In the genomic region with DNA sequence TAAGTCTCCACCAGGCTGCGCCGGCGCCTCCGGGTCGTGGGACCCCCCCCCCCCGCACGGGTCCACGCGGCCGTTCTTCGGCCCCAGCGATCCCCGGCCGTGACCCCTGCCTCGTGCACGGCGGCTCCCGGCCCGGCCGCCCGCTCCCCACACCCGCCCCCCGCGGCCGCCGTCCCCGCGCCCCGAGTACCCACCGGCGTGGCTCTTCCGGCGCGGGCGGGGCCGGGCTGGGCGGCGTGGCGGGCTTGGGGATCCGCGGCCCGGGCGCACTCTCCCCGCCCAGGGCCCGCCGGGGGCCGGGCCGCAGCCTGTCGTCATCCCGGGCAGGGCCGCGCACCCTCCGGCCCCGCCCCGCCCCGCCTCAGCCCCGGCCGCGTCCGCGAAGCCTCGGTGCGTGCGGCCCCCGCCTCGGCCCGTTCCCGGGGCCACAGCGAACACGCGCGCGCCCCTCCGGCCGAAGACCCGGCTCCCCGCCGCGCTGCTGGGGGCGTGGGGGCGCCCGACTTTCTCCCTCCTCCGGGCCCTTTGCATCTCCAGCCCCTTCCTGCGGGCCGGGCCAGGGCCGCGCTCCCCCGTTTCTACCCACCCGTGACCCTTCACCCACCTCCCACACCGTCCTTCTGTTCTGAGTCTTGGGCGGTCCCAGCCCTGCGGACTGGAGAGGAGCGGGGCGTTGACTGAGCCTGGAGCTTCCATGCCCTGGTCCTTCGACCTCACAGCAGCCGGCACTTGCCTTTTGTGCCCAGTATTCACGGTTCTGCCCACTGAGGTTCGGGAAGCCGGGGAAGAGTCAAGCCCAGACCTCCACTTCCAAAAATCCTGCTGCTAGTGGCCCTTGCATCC, we compare ENCODE assay signal across 8 cellular contexts. TPM values are rescaled to one million over a fixed set of nuclear protein-coding genes. Genes with fewer than 3 reads are reported as not detected.
A peak's percentile ranks its signal among the peaks of the same experiment; 100 is the strongest.
DNase-seq lines count a peak whose midpoint lies in the region; ATAC-seq and TF ChIP-seq lines count a peak whose summit lies in the region.

No MANE protein-coding gene starts in this region.

- intact Hi-C loops in breast epithelium (cut with DNase I; ENCODE audit: low total_unique reads) (no loop called here), spleen (cut with DNase I; ENCODE audit: low total_unique reads) (no loop called here)

- DNase-seq in NCI-H510A treated with DMSO at 0.1 percent for 48 hours (lab: John Stamatoyannopoulos, UW) (peak; percentile 9), NCI-H510A (lab: John Stamatoyannopoulos, UW) (no peak), RWPE1 (ENCODE audit: low spot score) (peak; percentile 75), breast epithelium (ENCODE audit: low spot score in 2 of 2) (peak in 1 of 2 donors; percentile 37), islet precursor cell (peak; percentile 68), spleen (peak; percentile 92)

- H3K27me3 ChIP-seq in breast epithelium (no peaks in the 10 kb centered on the region), spleen (replicated peaks in 1 of 7) (peaks cover 0 to 34% (median 0%) of the 10 kb centered on the region in 7 donors)

- peak overlapping the region; percentile 67 to 83 (median 76) for H3K4me3 ChIP-seq in breast epithelium
- H3K4me3 ChIP-seq in spleen: peak overlapping the region; percentile 47 to 86 (median 67)

- ATAC-seq in HG02678 (IDR thresholded peaks at IDR 0.05; ENCODE audit: unreplicated experiment): peak; percentile 53
- ATAC-seq in GM21737 (IDR thresholded peaks at IDR 0.05; ENCODE audit: unreplicated experiment): no peak

- WGBS in spleen, 5 donors: 1 to 8% (median 3%) methylated on average over 26 to 99 of the region's 99 CpGs

- H3K9me3 ChIP-seq in breast epithelium: no peaks in the 10 kb centered on the region
- no peaks in the 10 kb centered on the region for H3K9me3 ChIP-seq in spleen

- peak overlapping the region; percentile 97 for H3K27ac ChIP-seq in RWPE1
- H3K27ac ChIP-seq in breast epithelium: peak overlapping the region; percentile 90 to 96
- peak overlapping the region; percentile 78 to 96 (median 90) for H3K27ac ChIP-seq in spleen

- POLR2A ChIA-PET in RWPE1 (lab: Yijun Ruan, JAX; ENCODE audit: low non-redundant PET): interaction anchor here (0.7 kb wide), 1 partner anchor 11 kb away, joined by 3 read pairs; no protein-coding TSS in a partner anchor

- H3K36me3 ChIP-seq in breast epithelium: no peaks in the 10 kb centered on the region
- H3K36me3 ChIP-seq in spleen: peaks cover 0 to 25% (median 15%) of the 10 kb centered on the region in 6 donors

- H3K4me1 ChIP-seq in breast epithelium: peaks cover 19 to 21% of the 10 kb centered on the region in 2 donors
- peaks cover 44 to 71% (median 62%) of the 10 kb centered on the region in 6 donors for H3K4me1 ChIP-seq in spleen

- TF ChIP-seq POLR2A in breast epithelium (IDR thresholded peaks at IDR 0.05) (peak; percentile 9), spleen (IDR thresholded peaks at IDR 0.05) (no peak)

- TF ChIP-seq CTCF in RWPE1 (conservative IDR thresholded peaks at IDR 0.05; ENCODE audit: low read depth) (no peak), breast epithelium (IDR thresholded peaks at IDR 0.05) (no peak), spleen (IDR thresholded peaks at IDR 0.05 in 8 of 11, conservative IDR thresholded peaks at IDR 0.05 in 3 of 11) (no peak)

- CTCF ChIA-PET in RWPE1 (lab: Yijun Ruan, JAX): interaction anchor here (1.5 kb wide), 1 partner anchor 24 kb away, joined by 6 read pairs; no protein-coding TSS in a partner anchor

RNA-seq across cellular contexts. Expression of a gene that starts 0.9 kb away (rescaled TPM):
- total RNA-seq in breast epithelium: 100 to 1,000 TPM in 2 of 3 donors, 10 to 100 TPM in 1; 99.5 to 235 (median 137) TPM
- total RNA-seq in spleen: 100 to 1,000 TPM in 2 of 7 donors, 10 to 100 TPM in 5; 49.2 to 135 (median 81.6) TPM
- 10 to 100 TPM; 14.6 to 21.6 (median 14.6) TPM for polyA plus RNA-seq in spleen

RNA-seq across cellular contexts. Expression of a gene that starts 24.8 kb away (rescaled TPM):
- total RNA-seq in breast epithelium (100 to 1,000 TPM in 1 of 3 donors, 10 to 100 TPM in 2; 75.2 to 177 (median 88.8) TPM), spleen (100 to 1,000 TPM in 1 of 7 donors, 10 to 100 TPM in 6; 43.1 to 107 (median 55.2) TPM)
- polyA plus RNA-seq in spleen: 10 to 100 TPM; 22.3 to 35.8 (median 23.4) TPM

RNA-seq across cellular contexts. Expression of a gene that starts 35.6 kb away (rescaled TPM):
- total RNA-seq in breast epithelium (10 to 100 TPM; 73.7 to 84.5 (median 76.8) TPM), spleen (10 to 100 TPM; 39.3 to 54.6 (median 48.2) TPM)
- 10 to 100 TPM; 11.7 to 20.7 (median 12.0) TPM for polyA plus RNA-seq in spleen
